13 cellular contexts compared by ENCODE assay signal in genomic region chr14:97539389-97539786, GRCh38.
DNase-seq lines count a peak whose midpoint lies in the region; ATAC-seq and TF ChIP-seq lines count a peak whose summit lies in the region.
"Had no signal": no experiment of that assay in that cellular context is flagged by ENCODE, and none has a peak within 500 bp of the region (broad histone marks: within the 10 kb centered on the region; RNA-seq: fewer than 3 reads in every experiment).

No MANE protein-coding gene starts in this region.

- no peak overlapping the region for H3K4me2 ChIP-seq in hepatocyte

- H3K9me3 ChIP-seq in RWPE2 (ENCODE audit: severe bottlenecking) (no peaks in the 10 kb centered on the region), hepatocyte (ENCODE audit: low read depth) (no peaks in the 10 kb centered on the region)
- H3K9me3 ChIP-seq: HAP-1 had no signal

- no peaks in the 10 kb centered on the region for H3K36me3 Mint-ChIP-seq in activated CD4-positive, alpha-beta memory T cell treated with anti-CD3 and anti-CD28 coated beads, Interleukin-2, amount 10 ng/mL, durations not matched to agents 7 days and 5 days (ENCODE audit: low read depth)
- no peaks in the 10 kb centered on the region for H3K36me3 Mint-ChIP-seq in activated CD4-positive, alpha-beta memory T cell treated with anti-CD3 and anti-CD28 coated beads for 36 hours

- H3K79me2 ChIP-seq in hepatocyte = no peaks in the 10 kb centered on the region

- no peak overlapping the region for H3K4me3 Mint-ChIP-seq in activated CD4-positive, alpha-beta memory T cell treated with anti-CD3 and anti-CD28 coated beads, Interleukin-2, amount 10 ng/mL, durations not matched to agents 7 days and 5 days
- H3K4me3 Mint-ChIP-seq in activated CD4-positive, alpha-beta memory T cell treated with anti-CD3 and anti-CD28 coated beads for 36 hours = no peak overlapping the region
- H3K4me3 Mint-ChIP-seq: B cell; CD4-positive, alpha-beta T cell had no signal

- WGBS in hepatocyte (ENCODE audit: low lambda C conversion rate, missing lambda C conversion rate) = 72% methylated on average over 5 of the region's 5 CpGs

- CTCF ChIA-PET in activated CD4-positive, alpha-beta memory T cell treated with anti-CD3 and anti-CD28 coated beads, Interleukin-2, amount 10 ng/mL, durations not matched to agents 7 days and 5 days (lab: Charles Lee) = no interaction called here
- CTCF ChIA-PET in activated CD4-positive, alpha-beta memory T cell treated with anti-CD3 and anti-CD28 coated beads for 36 hours (lab: Charles Lee) = no interaction called here

- H3K27me3 ChIP-seq in RWPE2 (ENCODE audit: insufficient read depth, poor library complexity, severe bottlenecking) (no peaks in the 10 kb centered on the region), hepatocyte (no peaks in the 10 kb centered on the region)

- POLR2A ChIA-PET in activated CD4-positive, alpha-beta memory T cell treated with anti-CD3 and anti-CD28 coated beads, Interleukin-2, amount 10 ng/mL, durations not matched to agents 7 days and 5 days (lab: Charles Lee) = no interaction called here
- POLR2A ChIA-PET in activated CD4-positive, alpha-beta memory T cell treated with anti-CD3 and anti-CD28 coated beads for 36 hours (lab: Charles Lee) = no interaction called here

- no peak overlapping the region for H3K27ac ChIP-seq in RWPE2 (ENCODE audit: poor library complexity, severe bottlenecking)
- H3K27ac ChIP-seq in hepatocyte = no peak overlapping the region

- no peaks in the 10 kb centered on the region for H3K27me3 Mint-ChIP-seq in activated CD4-positive, alpha-beta memory T cell treated with anti-CD3 and anti-CD28 coated beads, Interleukin-2, amount 10 ng/mL, durations not matched to agents 7 days and 5 days
- no peaks in the 10 kb centered on the region for H3K27me3 Mint-ChIP-seq in activated CD4-positive, alpha-beta memory T cell treated with anti-CD3 and anti-CD28 coated beads for 36 hours
- H3K27me3 Mint-ChIP-seq: B cell; CD4-positive, alpha-beta T cell had no signal

- no peak overlapping the region for H3K4me3 ChIP-seq in RWPE2 (ENCODE audit: severe bottlenecking)
- no peak overlapping the region for H3K4me3 ChIP-seq in hepatocyte
- H3K4me3 ChIP-seq: HAP-1 had no signal

- H3K9me2 ChIP-seq in hepatocyte (replicated peaks; ENCODE audit: insufficient read depth) = no peaks in the 10 kb centered on the region

- no peaks in the 10 kb centered on the region for H4K20me1 ChIP-seq in hepatocyte (ENCODE audit: insufficient read depth, poor library complexity, severe bottlenecking)

- H3K27ac Mint-ChIP-seq in activated CD4-positive, alpha-beta memory T cell treated with anti-CD3 and anti-CD28 coated beads, Interleukin-2, amount 10 ng/mL, durations not matched to agents 7 days and 5 days = peak overlapping the region; percentile 40
- no peak overlapping the region for H3K27ac Mint-ChIP-seq in activated CD4-positive, alpha-beta memory T cell treated with anti-CD3 and anti-CD28 coated beads for 36 hours
- H3K27ac Mint-ChIP-seq: B cell; CD4-positive, alpha-beta T cell had no signal

- no peak overlapping the region for H2AFZ ChIP-seq in hepatocyte

- no peak for TF ChIP-seq CTCF in RWPE2 (IDR thresholded peaks at IDR 0.05; ENCODE audit: poor library complexity, severe bottlenecking)
- no peak for TF ChIP-seq CTCF in hepatocyte (IDR thresholded peaks at IDR 0.05; ENCODE audit: poor library complexity)

- H3K9me3 Mint-ChIP-seq in activated CD4-positive, alpha-beta memory T cell treated with anti-CD3 and anti-CD28 coated beads, Interleukin-2, amount 10 ng/mL, durations not matched to agents 7 days and 5 days = no peaks in the 10 kb centered on the region
- H3K9me3 Mint-ChIP-seq in activated CD4-positive, alpha-beta memory T cell treated with anti-CD3 and anti-CD28 coated beads for 36 hours = no peaks in the 10 kb centered on the region
- H3K9me3 Mint-ChIP-seq: CD4-positive, alpha-beta T cell had no signal

- H3K4me1 Mint-ChIP-seq in activated CD4-positive, alpha-beta memory T cell treated with anti-CD3 and anti-CD28 coated beads, Interleukin-2, amount 10 ng/mL, durations not matched to agents 7 days and 5 days = peaks cover 44% of the 10 kb centered on the region
- H3K4me1 Mint-ChIP-seq in activated CD4-positive, alpha-beta memory T cell treated with anti-CD3 and anti-CD28 coated beads for 36 hours (ENCODE audit: low read depth) = peaks cover 24% of the 10 kb centered on the region
- H3K4me1 Mint-ChIP-seq: B cell had no signal

- H3K36me3 ChIP-seq in RWPE2 (ENCODE audit: low read depth) (no peaks in the 10 kb centered on the region), hepatocyte (replicated peaks; ENCODE audit: insufficient read depth, low read depth) (no peaks in the 10 kb centered on the region)
- H3K36me3 ChIP-seq: HAP-1 had no signal

- intact Hi-C loops in activated CD4-positive, alpha-beta memory T cell treated with anti-CD3 and anti-CD28 coated beads for 36 hours (cut with micrococcal nuclease) = no loop called here

- no peak for ATAC-seq in RWPE2 (ENCODE audit: low read depth)
- ATAC-seq in left lobe of liver = no peak

- no peak for DNase-seq in activated CD4-positive, alpha-beta memory T cell treated with anti-CD3 and anti-CD28 coated beads, Interleukin-2, amount 10 ng/mL, durations not matched to agents 7 days and 5 days
- DNase-seq in activated CD4-positive, alpha-beta memory T cell treated with anti-CD3 and anti-CD28 coated beads for 36 hours = no peak
- DNase-seq in RWPE2 (ENCODE audit: low spot score) (peak; percentile 20), hepatocyte (ENCODE audit: low spot score) (peak; percentile 18), NCI-H1092 (lab: John Stamatoyannopoulos, UW) (no peak), NCI-H510A (lab: John Stamatoyannopoulos, UW) (no peak), left lobe of liver (ENCODE audit: low spot score) (no peak)
- DNase-seq: C1 segment of cervical spinal cord; Calu3; CD4-positive, alpha-beta T cell; DMS 273 treated with DMSO at 0.1 percent for 48 hours had no signal

- H3K4me1 ChIP-seq in RWPE2 (ENCODE audit: insufficient read depth, poor library complexity, severe bottlenecking) = no peaks in the 10 kb centered on the region
- no peaks in the 10 kb centered on the region for H3K4me1 ChIP-seq in hepatocyte (ENCODE audit: insufficient read depth)
- H3K4me1 ChIP-seq: HAP-1 had no signal

Comparison
In these comparisons a context has a peak if more than half of its experiments do, and no peak if none do; other contexts are left out.
1. DNase-seq: peak in RWPE2 (single experiment) and hepatocyte (single experiment); none in activated CD4-positive, alpha-beta memory T cell treated with anti-CD3 and anti-CD28 coated beads, Interleukin-2, amount 10 ng/mL, durations not matched to agents 7 days and 5 days (single experiment), activated CD4-positive, alpha-beta memory T cell treated with anti-CD3 and anti-CD28 coated beads for 36 hours (single experiment), NCI-H1092 (single experiment), NCI-H510A (single experiment) and left lobe of liver (single experiment).